Comparison of ENCODE assay signal across 9 cellular contexts in the genomic region with DNA sequence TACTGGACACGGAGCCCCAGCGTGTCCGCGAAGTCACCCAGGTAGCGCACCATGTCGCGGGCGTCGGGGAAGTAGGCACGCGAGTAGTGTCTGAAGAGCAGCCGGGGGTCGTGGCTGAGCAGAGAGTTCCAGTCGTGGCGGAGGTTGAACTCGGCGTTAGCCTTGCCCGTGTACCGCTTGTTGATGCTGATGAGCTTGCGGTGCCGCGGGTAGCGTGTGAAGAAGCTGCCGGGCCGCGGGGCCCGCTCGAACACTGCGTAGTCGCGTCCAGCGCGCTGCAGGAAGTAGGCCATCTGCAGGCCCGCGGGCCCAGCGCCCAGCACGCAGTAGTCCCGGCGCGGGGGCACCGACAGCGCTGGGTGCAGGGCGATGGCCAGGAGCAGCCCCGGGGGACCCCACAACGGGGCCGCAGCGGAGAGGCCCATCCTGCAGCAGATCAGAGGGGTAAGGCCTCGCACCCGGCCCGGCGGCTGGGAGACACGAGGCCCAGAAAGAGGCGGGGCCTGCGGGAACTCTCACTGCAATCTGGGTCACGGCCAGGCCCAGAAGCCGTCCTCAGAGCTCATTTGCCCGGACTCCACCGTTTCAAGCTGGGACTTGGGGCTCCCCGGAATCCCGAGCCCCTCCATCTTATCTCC. TPM values are rescaled to one million over a fixed set of nuclear protein-coding genes. Genes with fewer than 3 reads are reported as not detected.
A peak's percentile ranks its signal among the peaks of the same experiment; 100 is the strongest.
DNase-seq lines count a peak whose midpoint lies in the region; ATAC-seq and TF ChIP-seq lines count a peak whose summit lies in the region.
"Had no signal": no experiment of that assay in that cellular context is flagged by ENCODE, and none has a peak within 500 bp of the region (broad histone marks: within the 10 kb centered on the region; RNA-seq: fewer than 3 reads in every experiment).

No MANE protein-coding gene starts in this region.

- no peaks in the 10 kb centered on the region for H3K27me3 Mint-ChIP-seq in natural killer cell treated with Interleukin-12 subunit alpha and Interleukin-12 subunit beta and Interleukin-15 and Interleukin-18, amount 100 ng/mL, for 72 hours

- H3K4me3 ChIP-seq in BE2C (ENCODE audit: low read depth, low read length) (peak overlapping the region; percentile 53), MG63 (peak overlapping the region; percentile 69), duodenal mucosa (ENCODE audit: low read depth in 1 of 2, low read length in 2 of 2) (peak overlapping the region; percentile 63 to 65)

- peaks cover 1% of the 10 kb centered on the region for H3K36me3 Mint-ChIP-seq in natural killer cell treated with Interleukin-12 subunit alpha and Interleukin-12 subunit beta and Interleukin-15 and Interleukin-18, amount 100 ng/mL, for 72 hours

- H3K36me3 ChIP-seq in BE2C = peaks cover 41% of the 10 kb centered on the region
- peaks cover 23% of the 10 kb centered on the region for H3K36me3 ChIP-seq in MG63
- H3K36me3 ChIP-seq in duodenal mucosa (ENCODE audit: control insufficient read depth in 1 of 2, insufficient read depth in 2 of 2, low read length in 2 of 2) = peaks cover 6 to 17% of the 10 kb centered on the region in 2 donors

- H3K9me3 ChIP-seq in BE2C (no peaks in the 10 kb centered on the region; the same call in 1 of the 2 replicates), MG63 (no peaks in the 10 kb centered on the region), duodenal mucosa (ENCODE audit: control insufficient read depth in 1 of 2, low read length in 2 of 2) (no peaks in the 10 kb centered on the region)

- H3K4me1 ChIP-seq in BE2C = peaks cover 7% of the 10 kb centered on the region
- H3K4me1 ChIP-seq in duodenal mucosa (ENCODE audit: control insufficient read depth in 1 of 2, insufficient read depth in 2 of 2, low read length in 2 of 2) = peaks cover 15 to 27% of the 10 kb centered on the region in 2 donors

- peak; percentile 19 for DNase-seq in BE2C
- DNase-seq in MG63 = no peak
- DNase-seq in natural killer cell treated with Interleukin-12 subunit alpha and Interleukin-12 subunit beta and Interleukin-15 and Interleukin-18, amount 100 ng/mL, for 72 hours (ENCODE audit: low spot score) = no peak
- no peak for DNase-seq in SHP77 treated with DMSO at 0.1 percent for 48 hours (lab: John Stamatoyannopoulos, UW)
- no peak for DNase-seq in mucosa of gallbladder (ENCODE audit: low spot score)
- DNase-seq in NCI-H345 treated with DMSO at 0.1 percent for 48 hours (lab: John Stamatoyannopoulos, UW; ENCODE audit: unreplicated experiment) = no peak

- no peak overlapping the region for H3K27ac ChIP-seq in duodenal mucosa (ENCODE audit: low read depth, low read length)
- H3K27ac ChIP-seq: epithelial cell of prostate had no signal

- H3K9ac ChIP-seq in duodenal mucosa (ENCODE audit: low read depth in 1 of 2, low read length in 2 of 2) = no peak overlapping the region

- H3K4me1 Mint-ChIP-seq in natural killer cell treated with Interleukin-12 subunit alpha and Interleukin-12 subunit beta and Interleukin-15 and Interleukin-18, amount 100 ng/mL, for 72 hours (ENCODE audit: low read depth in 2 of 2) = peaks cover 7 to 9% of the 10 kb centered on the region in 2 donors

- H3K9me3 Mint-ChIP-seq in natural killer cell treated with Interleukin-12 subunit alpha and Interleukin-12 subunit beta and Interleukin-15 and Interleukin-18, amount 100 ng/mL, for 72 hours = no peaks in the 10 kb centered on the region

- no peak overlapping the region for H3K27ac Mint-ChIP-seq in natural killer cell treated with Interleukin-12 subunit alpha and Interleukin-12 subunit beta and Interleukin-15 and Interleukin-18, amount 100 ng/mL, for 72 hours

- peak overlapping the region; percentile 66 for H3K4me3 Mint-ChIP-seq in natural killer cell treated with Interleukin-12 subunit alpha and Interleukin-12 subunit beta and Interleukin-15 and Interleukin-18, amount 100 ng/mL, for 72 hours

- no peak for ATAC-seq in natural killer cell treated with Interleukin-12 subunit alpha and Interleukin-12 subunit beta and Interleukin-15 and Interleukin-18, amount 100 ng/mL, for 72 hours
- ATAC-seq in HG03108 (IDR thresholded peaks at IDR 0.05; ENCODE audit: unreplicated experiment) = no peak

- no peak for TF ChIP-seq CTCF in BE2C (IDR thresholded peaks at IDR 0.05; ENCODE audit: low read depth, low read length)

- H3K27me3 ChIP-seq in BE2C (no peaks in the 10 kb centered on the region), MG63 (no peaks in the 10 kb centered on the region), duodenal mucosa (ENCODE audit: control insufficient read depth in 1 of 2, insufficient read depth in 2 of 2, low read length in 2 of 2) (no peaks in the 10 kb centered on the region)

RNA-seq across cellular contexts. Expression of a gene that starts 0.7 kb away (rescaled TPM):
- 19.5 TPM for polyA plus RNA-seq in BE2C (2012; ENCODE audit: insufficient read depth, insufficient read length, low read depth)
- total RNA-seq in MG63 (2014; rRNA removed; shearing (Covaris generic); ENCODE audit: low replicate concordance) = 3.5 and 8.5 TPM in 2 replicates
- total RNA-seq in natural killer cell treated with Interleukin-12 subunit alpha and Interleukin-12 subunit beta and Interleukin-15 and Interleukin-18, amount 100 ng/mL, for 72 hours = 10 to 100 TPM in 1 of 2 donors, 1 to 10 TPM in 1; 6.5 to 25.5 TPM
- total RNA-seq in mucosa of gallbladder = 11.3 TPM

RNA-seq across cellular contexts. Expression of a gene that starts 22.8 kb away (rescaled TPM):
- 612 TPM for polyA plus RNA-seq in BE2C (2012; ENCODE audit: insufficient read depth, insufficient read length, low read depth)
- total RNA-seq in MG63 (2014; rRNA removed; shearing (Covaris generic); ENCODE audit: low replicate concordance) = 575 and 712 TPM in 2 replicates
- total RNA-seq in natural killer cell treated with Interleukin-12 subunit alpha and Interleukin-12 subunit beta and Interleukin-15 and Interleukin-18, amount 100 ng/mL, for 72 hours = 100 to 1,000 TPM; 248 to 321 TPM
- 125 TPM for total RNA-seq in mucosa of gallbladder

RNA-seq across cellular contexts. Expression of a gene that starts 24.7 kb away (rescaled TPM):
- 356 TPM for polyA plus RNA-seq in BE2C (2012; ENCODE audit: insufficient read depth, insufficient read length, low read depth)
- 64.6 and 123 TPM in 2 replicates for total RNA-seq in MG63 (2014; rRNA removed; shearing (Covaris generic); ENCODE audit: low replicate concordance)
- 10 to 100 TPM; 67.5 to 96.7 TPM for total RNA-seq in natural killer cell treated with Interleukin-12 subunit alpha and Interleukin-12 subunit beta and Interleukin-15 and Interleukin-18, amount 100 ng/mL, for 72 hours
- total RNA-seq in mucosa of gallbladder = 81.6 TPM
